In genomic region chr2:54573532-54573915, GRCh38 we compare ENCODE assay signal across 1 cellular context.
TF ChIP-seq lines count a peak whose summit lies in the region.

No MANE protein-coding gene starts in this region.

TF ChIP-seq in endothelial cell of umbilical vein, 7 proteins besides CTCF, POLR2A, EP300 and RAD21 (continued from another document):
- TF ChIP-seq MAX (IDR thresholded peaks at IDR 0.05; ENCODE audit: insufficient read depth, insufficient read length) (no peak), POLR2AphosphoS5 (IDR thresholded peaks at IDR 0.05; ENCODE audit: insufficient read depth, low read depth, low read length) (no peak)
